1 cellular context compared by ENCODE assay signal in genomic region chr1:170665625-170666024, GRCh38.
TF ChIP-seq lines count a peak whose summit lies in the region.

No MANE protein-coding gene starts in this region.

TF ChIP-seq in GM12878, 131 proteins besides CTCF, POLR2A, EP300 and RAD21:
- no peak for TF ChIP-seq STAT1 (conservative IDR thresholded peaks at IDR 0.05)
- TF ChIP-seq SPI1 (IDR thresholded peaks at IDR 0.05; ENCODE audit: borderline replicate concordance, insufficient read depth, low read depth, low read length), result peak; percentile 43; the same call in 1 of the 2 replicates
- no peak for TF ChIP-seq USF2 (IDR thresholded peaks at IDR 0.05; ENCODE audit: borderline replicate concordance, low read depth, low read length)
- TF ChIP-seq ESRRA (IDR thresholded peaks at IDR 0.05; ENCODE audit: low read length), result no peak
- TF ChIP-seq ZNF274 (IDR thresholded peaks at IDR 0.05; ENCODE audit: insufficient read depth, insufficient read length), result no peak
- TF ChIP-seq GABPA (IDR thresholded peaks at IDR 0.05; ENCODE audit: low read depth), result no peak
